In the genomic region with DNA sequence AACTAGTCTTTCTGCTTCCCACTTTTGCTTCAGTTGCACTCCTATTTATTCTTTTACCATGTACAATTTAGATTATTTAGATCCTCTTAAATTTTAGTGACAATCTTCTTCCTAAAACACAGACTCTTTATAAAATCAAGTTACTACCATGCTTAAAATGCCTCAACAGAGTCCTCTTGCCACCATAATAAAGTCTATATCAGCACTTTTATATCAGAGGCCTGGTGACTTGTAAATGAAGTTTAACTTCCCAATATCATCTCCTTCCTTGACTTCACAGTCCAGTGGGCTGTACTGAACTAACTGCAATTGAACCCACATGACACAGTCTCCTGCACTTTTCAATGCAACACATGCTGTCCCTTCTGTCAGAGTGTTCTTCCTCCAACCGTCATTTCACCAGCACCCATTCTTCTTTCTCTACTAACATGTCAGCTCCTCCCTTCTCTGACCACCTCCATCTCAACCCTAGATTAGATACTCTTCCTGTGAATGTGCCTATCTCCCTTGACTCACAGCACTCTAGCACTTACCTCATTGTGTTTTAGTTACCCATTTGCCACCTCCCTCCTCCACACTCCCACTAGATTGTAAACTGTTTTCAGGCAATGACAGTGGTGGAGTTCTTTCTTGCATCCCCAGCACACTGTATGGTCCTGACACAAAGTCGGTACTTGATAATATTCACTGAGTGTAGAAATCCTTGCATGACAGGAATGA, we compare ENCODE assay signal across 17 cellular contexts.
"Had no signal": no experiment of that assay in that cellular context is flagged by ENCODE, and none has a peak within 500 bp of the region (broad histone marks: within the 10 kb centered on the region; RNA-seq: fewer than 3 reads in every experiment).

No MANE protein-coding gene starts in this region.

- H3K27ac Mint-ChIP-seq: naive thymus-derived CD4-positive, alpha-beta T cell had no signal

- H3K9me3 Mint-ChIP-seq: central memory CD8-positive, alpha-beta T cell had no signal

- H3K27me3 ChIP-seq: dorsolateral prefrontal cortex, heart right ventricle, neutrophil, stomach, transverse colon had no signal

- H3K36me3 ChIP-seq: heart right ventricle, neutrophil, stomach, thoracic aorta, transverse colon had no signal

- ATAC-seq: esophagus mucosa; heart right ventricle; naive thymus-derived CD4-positive, alpha-beta T cell; psoas muscle had no signal

- DNase-seq: cortex of kidney; dorsolateral prefrontal cortex; effector CD8-positive, alpha-beta T cell; heart right ventricle; hypothalamus; naive thymus-derived CD4-positive, alpha-beta T cell; psoas muscle; retina; small intestine; stimulated activated CD4-positive, alpha-beta T cell treated with anti-CD3 and anti-CD28 coated beads, Interleukin-12 subunit alpha, Interleukin-12 subunit beta, amount 100 ng/mL, for 4 hours; stomach; substantia nigra; transverse colon had no signal

- H3K4me3 Mint-ChIP-seq: central memory CD8-positive, alpha-beta T cell; naive thymus-derived CD4-positive, alpha-beta T cell had no signal

- H3K4me3 ChIP-seq: dorsolateral prefrontal cortex, heart right ventricle, psoas muscle, stomach, thoracic aorta, transverse colon had no signal

- H3K9me3 ChIP-seq: neutrophil, psoas muscle, stomach, thoracic aorta, transverse colon had no signal

- H3K36me3 Mint-ChIP-seq: naive thymus-derived CD4-positive, alpha-beta T cell had no signal

- H3K4me1 Mint-ChIP-seq: central memory CD8-positive, alpha-beta T cell; naive thymus-derived CD4-positive, alpha-beta T cell had no signal

- H3K4me1 ChIP-seq: heart right ventricle, psoas muscle, stomach had no signal

- H3K27me3 Mint-ChIP-seq: central memory CD8-positive, alpha-beta T cell; naive thymus-derived CD4-positive, alpha-beta T cell had no signal

- H3K27ac ChIP-seq: dorsolateral prefrontal cortex, heart right ventricle, neutrophil, psoas muscle, stomach, thoracic aorta, transverse colon had no signal
